In genomic region chr11:65429069-65429681, GRCh38 we compare ENCODE assay signal across 8 cellular contexts. TPM values are rescaled to one million over a fixed set of nuclear protein-coding genes. Genes with fewer than 3 reads are reported as not detected.
DNase-seq lines count a peak whose midpoint lies in the region; ATAC-seq and TF ChIP-seq lines count a peak whose summit lies in the region.

No MANE protein-coding gene starts in this region.

- no peaks in the 10 kb centered on the region for H3K9me3 Mint-ChIP-seq in CD8-positive, alpha-beta T cell
- no peaks in the 10 kb centered on the region for H3K9me3 Mint-ChIP-seq in activated naive CD8-positive, alpha-beta T cell treated with anti-CD3 and anti-CD28 coated beads for 36 hours

- peak in 1 of 7 experiments; percentile 49 for DNase-seq in CD8-positive, alpha-beta T cell
- DNase-seq in activated naive CD8-positive, alpha-beta T cell treated with anti-CD3 and anti-CD28 coated beads for 36 hours, result no peak
- peak; percentile 77 for DNase-seq in iris pigment epithelial cell (ENCODE audit: low read depth)
- peak; percentile 64 for DNase-seq in stromal cell of bone marrow (ENCODE audit: low read depth)
- no peak for DNase-seq in NCI-H2081 (lab: John Stamatoyannopoulos, UW)

- H3K9me2 ChIP-seq in Loucy (replicated peaks; ENCODE audit: low read depth, low read length), result no peaks in the 10 kb centered on the region

- POLR2A ChIA-PET in CD8-positive, alpha-beta T cell (lab: Charles Lee), result interaction anchor here (8.6 to 19.2 kb wide), 2 partner anchors 11 to 74 kb away, joined by 159 to 1786 read pairs; partner anchors contain the start of gene MALAT1

- peak overlapping the region; percentile 99 for H3K27ac ChIP-seq in CD8-positive, alpha-beta T cell (ENCODE audit: low read depth, low read length)

- CTCF ChIA-PET in CD8-positive, alpha-beta T cell (lab: Charles Lee), result interaction anchor here (1.6 kb wide), 1 partner anchor 10 kb away, joined by 8 read pairs; no protein-coding TSS in a partner anchor

- peak overlapping the region; percentile 98 for H3K27ac Mint-ChIP-seq in CD8-positive, alpha-beta T cell
- H3K27ac Mint-ChIP-seq in activated naive CD8-positive, alpha-beta T cell treated with anti-CD3 and anti-CD28 coated beads for 36 hours, result peak overlapping the region; percentile 99

- peak overlapping the region; percentile 100 for H3K9ac ChIP-seq in Loucy (ENCODE audit: low read depth, low read length, poor library complexity, severe bottlenecking)

- no peaks in the 10 kb centered on the region for H3K27me3 Mint-ChIP-seq in CD8-positive, alpha-beta T cell (ENCODE audit: low read depth)
- H3K27me3 Mint-ChIP-seq in activated naive CD8-positive, alpha-beta T cell treated with anti-CD3 and anti-CD28 coated beads for 36 hours, result peaks cover 11% of the 10 kb centered on the region

- no peak for TF ChIP-seq CTCF in CD8-positive, alpha-beta T cell (IDR thresholded peaks at IDR 0.05)
- no peak for TF ChIP-seq CTCF in Loucy (conservative IDR thresholded peaks at IDR 0.05; ENCODE audit: low read length)

- H3K4me1 Mint-ChIP-seq in CD8-positive, alpha-beta T cell (ENCODE audit: low read depth), result peaks cover 84% of the 10 kb centered on the region
- H3K4me1 Mint-ChIP-seq in activated naive CD8-positive, alpha-beta T cell treated with anti-CD3 and anti-CD28 coated beads for 36 hours, result peaks cover 89% of the 10 kb centered on the region

- peaks cover 28% of the 10 kb centered on the region for H3F3A ChIP-seq in Loucy (ENCODE audit: low read depth)

- peak overlapping the region; percentile 43 for H3K4me3 ChIP-seq in CD8-positive, alpha-beta T cell (ENCODE audit: low read depth, low read length)
- H3K4me3 ChIP-seq in Loucy (ENCODE audit: low read length, poor library complexity, severe bottlenecking), result peak overlapping the region; percentile 94

- no peaks in the 10 kb centered on the region for H3K36me3 ChIP-seq in CD8-positive, alpha-beta T cell (ENCODE audit: insufficient read depth, low read length)
- H3K36me3 ChIP-seq in Loucy (ENCODE audit: insufficient read depth, low read length), result peaks cover under 1% of the 10 kb centered on the region

- no peaks in the 10 kb centered on the region for H3K9me3 ChIP-seq in CD8-positive, alpha-beta T cell (ENCODE audit: low read length)
- no peaks in the 10 kb centered on the region for H3K9me3 ChIP-seq in Loucy (ENCODE audit: insufficient read depth, low read depth, low read length)

- peak overlapping the region; percentile 94 for H3K4me3 Mint-ChIP-seq in CD8-positive, alpha-beta T cell
- H3K4me3 Mint-ChIP-seq in activated naive CD8-positive, alpha-beta T cell treated with anti-CD3 and anti-CD28 coated beads for 36 hours, result peak overlapping the region; percentile 100

- H3K79me2 ChIP-seq in Loucy (ENCODE audit: insufficient read depth, low read length), result peaks cover 95% of the 10 kb centered on the region

- H4K20me1 ChIP-seq in Loucy (ENCODE audit: insufficient read depth, low read length, poor library complexity, severe bottlenecking), result peaks cover 84% of the 10 kb centered on the region

- no peak for ATAC-seq in CD8-positive, alpha-beta T cell
- ATAC-seq in HG02870 (IDR thresholded peaks at IDR 0.05; ENCODE audit: unreplicated experiment) (no peak), HG02759 (IDR thresholded peaks at IDR 0.05; ENCODE audit: unreplicated experiment) (no peak)

- H3K36me3 Mint-ChIP-seq in CD8-positive, alpha-beta T cell, result peaks cover 40% of the 10 kb centered on the region
- peaks cover 54% of the 10 kb centered on the region for H3K36me3 Mint-ChIP-seq in activated naive CD8-positive, alpha-beta T cell treated with anti-CD3 and anti-CD28 coated beads for 36 hours

- peak overlapping the region; percentile 99 for H3K4me2 ChIP-seq in Loucy (ENCODE audit: low read depth, low read length, poor library complexity, severe bottlenecking)

- intact Hi-C loops in CD8-positive, alpha-beta T cell (cut with DNase I, micrococcal nuclease), result loop anchor here (5.0 to 10.0 kb wide), 2 partner anchors 143 to 654 kb away; partner anchors contain the start of genes FAM89B (in 1 of the 2), SF1 (in 1 of the 2) and ZNRD2 (in 1 of the 2)

- H3K27me3 ChIP-seq in CD8-positive, alpha-beta T cell (ENCODE audit: insufficient read depth, low read length), result no peaks in the 10 kb centered on the region
- H3K27me3 ChIP-seq in Loucy (ENCODE audit: insufficient read depth, low read length, poor library complexity, severe bottlenecking), result no peaks in the 10 kb centered on the region

- peaks cover 73% of the 10 kb centered on the region for H3K4me1 ChIP-seq in CD8-positive, alpha-beta T cell (ENCODE audit: insufficient read depth, low read length)
- H3K4me1 ChIP-seq in Loucy (ENCODE audit: insufficient read depth, low read length, poor library complexity, severe bottlenecking), result peaks cover 82% of the 10 kb centered on the region

- H2AFZ ChIP-seq in Loucy (ENCODE audit: low read length), result no peak overlapping the region

RNA-seq across cellular contexts. Expression of gene NEAT1, which starts 6.6 kb away (rescaled TPM):
- 100 to 1,000 TPM; 198 to 201 TPM for total RNA-seq in CD8-positive, alpha-beta T cell
- 100 to 1,000 TPM; 136 to 155 TPM for total RNA-seq in activated naive CD8-positive, alpha-beta T cell treated with anti-CD3 and anti-CD28 coated beads for 36 hours

RNA-seq across cellular contexts. Expression of gene FRMD8, which starts 42.7 kb away (rescaled TPM):
- 10 to 100 TPM; 18.4 to 20.8 TPM for total RNA-seq in CD8-positive, alpha-beta T cell
- total RNA-seq in activated naive CD8-positive, alpha-beta T cell treated with anti-CD3 and anti-CD28 coated beads for 36 hours, result 10 to 100 TPM; 33.1 to 36.3 TPM

RNA-seq across cellular contexts. Expression of gene SLC25A45, which starts 46.7 kb away (rescaled TPM):
- total RNA-seq in CD8-positive, alpha-beta T cell, result 10 to 100 TPM; 27.8 to 29.6 TPM
- 10 to 100 TPM; 15.4 to 15.7 TPM for total RNA-seq in activated naive CD8-positive, alpha-beta T cell treated with anti-CD3 and anti-CD28 coated beads for 36 hours

Comparison
In these comparisons a context has a peak if more than half of its experiments do, and no peak if none do; other contexts are left out.
1. DNase-seq: peak in iris pigment epithelial cell (single experiment) and stromal cell of bone marrow (single experiment); none in activated naive CD8-positive, alpha-beta T cell treated with anti-CD3 and anti-CD28 coated beads for 36 hours (single experiment) and NCI-H2081 (0 of 2).